16 cellular contexts compared by ENCODE assay signal in genomic region chr5:133907075-133907474, GRCh38.
A peak's percentile ranks its signal among the peaks of the same experiment; 100 is the strongest.
DNase-seq lines count a peak whose midpoint lies in the region; ATAC-seq and TF ChIP-seq lines count a peak whose summit lies in the region.
"Had no signal": no experiment of that assay in that cellular context is flagged by ENCODE, and none has a peak within 500 bp of the region (broad histone marks: within the 10 kb centered on the region; RNA-seq: fewer than 3 reads in every experiment).

No MANE protein-coding gene starts in this region.

- ATAC-seq in HG02588 (IDR thresholded peaks at IDR 0.05; ENCODE audit: unreplicated experiment) = no peak

- no peak overlapping the region for H3K27ac Mint-ChIP-seq in Caco-2 (ENCODE audit: unreplicated experiment)
- H3K27ac Mint-ChIP-seq: activated naive CD8-positive, alpha-beta T cell had no signal

- CTCF ChIA-PET in HEK293 (lab: Yijun Ruan, JAX) = no interaction called here
- CTCF ChIA-PET in Caco-2 (lab: Charles Lee) = no interaction called here

- DNase-seq in NCI-H2196 (lab: John Stamatoyannopoulos, UW; ENCODE audit: unreplicated experiment) = peak; percentile 53
- peak; percentile 93 for DNase-seq in cerebellar cortex (ENCODE audit: low spot score)
- peak; percentile 34 for DNase-seq in pons (ENCODE audit: low spot score)
- DNase-seq in NCI-H2227 (lab: John Stamatoyannopoulos, UW; ENCODE audit: unreplicated experiment) = no peak
- DNase-seq in Caco-2 = no peak
- DNase-seq: activated CD4-positive, alpha-beta T cell treated with anti-CD3 and anti-CD28 coated beads, Interleukin-2, amount 50 U/mL, for 1 hour; activated T-cell treated with anti-CD3 and anti-CD28 coated beads, Interleukin-2, amount 50 U/mL, for 1 hour; hippocampal formation; kidney glomerular epithelial cell; occipital lobe; stimulated activated CD4-positive, alpha-beta T cell treated with anti-CD3 and anti-CD28 coated beads, Interleukin-4, amount 100 ng/mL, for 24 hours had no signal

- intact Hi-C loops in Caco-2 (cut with micrococcal nuclease; ENCODE audit: unreplicated experiment) = no loop called here

- H3K9me3 Mint-ChIP-seq in Caco-2 (ENCODE audit: unreplicated experiment) = no peaks in the 10 kb centered on the region

- no peaks in the 10 kb centered on the region for H3K27me3 ChIP-seq in Caco-2 (replicated peaks; ENCODE audit: control insufficient read depth, insufficient read depth, low read length)
- H3K27me3 ChIP-seq: breast epithelium, thyroid gland had no signal

- H3K36me3 Mint-ChIP-seq in Caco-2 (ENCODE audit: insufficient read depth, unreplicated experiment) = no peaks in the 10 kb centered on the region
- H3K36me3 Mint-ChIP-seq: activated naive CD8-positive, alpha-beta T cell had no signal

- H3K36me3 ChIP-seq in HEK293 (ENCODE audit: control insufficient read depth in 2 of 2, insufficient read depth in 1 of 2, low read length in 2 of 2) (no peaks in the 10 kb centered on the region), Caco-2 (ENCODE audit: control insufficient read depth, insufficient read depth, low read length) (no peaks in the 10 kb centered on the region)
- H3K36me3 ChIP-seq: breast epithelium, thyroid gland had no signal

- H3K4me1 Mint-ChIP-seq in Caco-2 (ENCODE audit: low read depth, unreplicated experiment) = no peaks in the 10 kb centered on the region

- no peak for TF ChIP-seq CTCF in HEK293 (tag by site-specific recombination; IDR thresholded peaks at IDR 0.05)
- no peak for TF ChIP-seq CTCF in Caco-2 (IDR thresholded peaks at IDR 0.05; ENCODE audit: insufficient read depth in 1 of 2, low read depth in 1 of 2, low read length in 1 of 2, severe bottlenecking in 1 of 2, unreplicated experiment in 1 of 2)

- H3K27ac ChIP-seq in HEK293 (ENCODE audit: extremely low read depth, low read depth, low read length) = no peak overlapping the region
- H3K27ac ChIP-seq: breast epithelium, thyroid gland had no signal

- H3K4me3 ChIP-seq in HEK293 (ENCODE audit: low read depth, low read length) (no peak overlapping the region), Caco-2 (ENCODE audit: low read depth, low read length) (no peak overlapping the region)
- H3K4me3 ChIP-seq: breast epithelium, thyroid gland had no signal

- H3K27me3 Mint-ChIP-seq in Caco-2 (ENCODE audit: insufficient read depth, unreplicated experiment) = no peaks in the 10 kb centered on the region
- H3K27me3 Mint-ChIP-seq: activated naive CD8-positive, alpha-beta T cell had no signal

- no peaks in the 10 kb centered on the region for H3K4me1 ChIP-seq in HEK293 (ENCODE audit: control insufficient read depth, insufficient read depth, low read length)
- no peaks in the 10 kb centered on the region for H3K4me1 ChIP-seq in Caco-2
- H3K4me1 ChIP-seq: breast epithelium, thyroid gland had no signal

- no peak overlapping the region for H3K4me3 Mint-ChIP-seq in Caco-2 (ENCODE audit: unreplicated experiment)
- H3K4me3 Mint-ChIP-seq: activated naive CD8-positive, alpha-beta T cell had no signal

- H3K9me3 ChIP-seq in HEK293 (ENCODE audit: control insufficient read depth, insufficient read depth, low read depth, low read length) (no peaks in the 10 kb centered on the region), Caco-2 (no peaks in the 10 kb centered on the region)
- H3K9me3 ChIP-seq: breast epithelium, thyroid gland had no signal

- BruUV-seq in Caco-2 (replicated peaks; lab: Mats Ljungman, UMichigan) = no TSS peak

- POLR2A ChIA-PET in HEK293 (lab: Yijun Ruan, JAX) = no interaction called here
- POLR2A ChIA-PET in Caco-2 (lab: Charles Lee) = no interaction called here

TF ChIP-seq in HEK293, 187 proteins besides CTCF, POLR2A, EP300 and RAD21:
- TF ChIP-seq ZNF549 (tag by site-specific recombination; IDR thresholded peaks at IDR 0.05) = no peak
- peak; percentile 95 for TF ChIP-seq ZNF449 (tag by site-specific recombination; IDR thresholded peaks at IDR 0.05)
- TF ChIP-seq ZIC2 (tag by site-specific recombination; IDR thresholded peaks at IDR 0.05) = peak; percentile 98
- peak; percentile 54; the same call in 1 of the 2 replicates for TF ChIP-seq GLIS1 (tag by site-specific recombination; IDR thresholded peaks at IDR 0.05)
- TF ChIP-seq PRDM4 (tag by site-specific recombination; IDR thresholded peaks at IDR 0.05) = no peak

Comparison
In these comparisons a context has a peak if more than half of its experiments do, and no peak if none do; other contexts are left out.
1. DNase-seq: peak in NCI-H2196 (single experiment), cerebellar cortex (single experiment) and pons (single experiment); none in NCI-H2227 (single experiment) and Caco-2 (0 of 2).